18 cellular contexts compared by ENCODE assay signal in genomic region chr16:80263181-80263823, GRCh38.
A peak's percentile ranks its signal among the peaks of the same experiment; 100 is the strongest.
DNase-seq lines count a peak whose midpoint lies in the region; FAIRE-seq and TF ChIP-seq lines count a peak whose summit lies in the region.
"Had no signal": no experiment of that assay in that cellular context is flagged by ENCODE, and none has a peak within 500 bp of the region (broad histone marks: within the 10 kb centered on the region; RNA-seq: fewer than 3 reads in every experiment).

No MANE protein-coding gene starts in this region.

- no peak overlapping the region for H2AFZ ChIP-seq in SK-N-SH (ENCODE audit: low read depth)

- no peak overlapping the region for H3K4me3 ChIP-seq in SK-N-SH (ENCODE audit: low read depth in 2 of 2, low read length in 1 of 2)
- H3K4me3 ChIP-seq: BLaER1, HAP-1, K562 had no signal

- WGBS in SK-N-SH (ENCODE audit: low lambda C conversion rate), result 13% methylated on average over 4 of the region's 4 CpGs

- no peaks in the 10 kb centered on the region for H3K27me3 ChIP-seq in SK-N-SH (ENCODE audit: insufficient read depth)
- H3K27me3 ChIP-seq: BLaER1 had no signal

- TF ChIP-seq RAD21 in SK-N-SH (IDR thresholded peaks at IDR 0.05; ENCODE audit: low read length), result no peak

- no peaks in the 10 kb centered on the region for H3K9me3 ChIP-seq in SK-N-SH
- H3K9me3 ChIP-seq: BLaER1, HAP-1 had no signal

- no peak overlapping the region for H3K4me2 ChIP-seq in SK-N-SH
- H3K4me2 ChIP-seq: BLaER1 had no signal

- TF ChIP-seq CTCF in SK-N-SH (IDR thresholded peaks at IDR 0.05), result no peak

- no peaks in the 10 kb centered on the region for H3F3A ChIP-seq in SK-N-SH (replicated peaks; ENCODE audit: insufficient read depth)

- POLR2A ChIA-PET in SK-N-SH (lab: Yijun Ruan, JAX), result no interaction called here

- H3K27ac ChIP-seq in SK-N-SH (ENCODE audit: low read depth in 2 of 2, low read length in 1 of 2), result no peak overlapping the region
- H3K27ac ChIP-seq: BLaER1 had no signal

- no peak for TF ChIP-seq POLR2A in H54 (IDR thresholded peaks at IDR 0.05; ENCODE audit: low read depth, low read length)

- H3K9me2 ChIP-seq in SK-N-SH, result no peaks in the 10 kb centered on the region

- CTCF ChIA-PET in SK-N-SH (lab: Yijun Ruan, JAX), result interaction anchor here (0.7 kb wide), 1 partner anchor 30 kb away, joined by 3 read pairs; no protein-coding TSS in a partner anchor

- H3K79me2 ChIP-seq in SK-N-SH (ENCODE audit: insufficient read depth), result no peaks in the 10 kb centered on the region

- FAIRE-seq in H54 (lab: Jason Lieb, UNC), result no peak
- FAIRE-seq: GM12892, GM18507, H1, K562 had no signal

- no peaks in the 10 kb centered on the region for H4K20me1 ChIP-seq in SK-N-SH (ENCODE audit: insufficient read depth)
- H4K20me1 ChIP-seq: BLaER1 had no signal

- H3K9ac ChIP-seq in SK-N-SH, result no peak overlapping the region
- H3K9ac ChIP-seq: BLaER1 had no signal

- DNase-seq in NCI-H2227 treated with DMSO at 0.1 percent for 48 hours (lab: John Stamatoyannopoulos, UW), result peak; percentile 59
- DNase-seq in NCI-H2227 (lab: John Stamatoyannopoulos, UW; ENCODE audit: unreplicated experiment), result no peak
- peak; percentile 30 for DNase-seq in NCI-H1105 (lab: John Stamatoyannopoulos, UW)
- peak; percentile 12 for DNase-seq in SK-N-SH
- DNase-seq in left kidney (ENCODE audit: low read depth, low spot score), result peak; percentile 7
- no peak for DNase-seq in effector CD8-positive, alpha-beta T cell (lab: John Stamatoyannopoulos, UW)
- DNase-seq in HuH-7.5 (ENCODE audit: low spot score), result no peak
- DNase-seq in H54 (ENCODE audit: insufficient read length, low spot score), result no peak
- DNase-seq: 8988T; CD4-positive, alpha-beta memory T cell; GDM1; IMR-90 had no signal

- TF ChIP-seq EP300 in SK-N-SH (IDR thresholded peaks at IDR 0.05; ENCODE audit: borderline replicate concordance in 1 of 2, low read depth in 1 of 2, low read length in 1 of 2), result no peak

- H3K36me3 ChIP-seq in SK-N-SH (replicated peaks in 1 of 2; ENCODE audit: control insufficient read depth in 1 of 2, insufficient read depth in 2 of 2, low read length in 1 of 2), result no peaks in the 10 kb centered on the region
- H3K36me3 ChIP-seq: BLaER1, HAP-1 had no signal

- peaks cover 0 to 5% of the 10 kb centered on the region in 2 experiments; a peak in 2 of 4 replicates for H3K4me1 ChIP-seq in SK-N-SH (ENCODE audit: control insufficient read depth in 1 of 2, insufficient read depth in 2 of 2, low read depth in 1 of 2, low read length in 1 of 2)
- H3K4me1 ChIP-seq: BLaER1, HAP-1 had no signal

TF ChIP-seq in SK-N-SH, 30 proteins besides CTCF, POLR2A, EP300 and RAD21:
- TF ChIP-seq YY1 (IDR thresholded peaks at IDR 0.05; ENCODE audit: low read depth) (no peak), USF1 (IDR thresholded peaks at IDR 0.05; ENCODE audit: borderline replicate concordance, low read depth) (no peak), SMC3 (IDR thresholded peaks at IDR 0.05; ENCODE audit: low read depth, low read length) (no peak), GATA2 (CRISPR knock-in tag; IDR thresholded peaks at IDR 0.05) (no peak; the same call in 1 of the 2 replicates), MAX (IDR thresholded peaks at IDR 0.05; ENCODE audit: low read depth) (no peak), GABPA (IDR thresholded peaks at IDR 0.05; ENCODE audit: low read depth) (no peak), SIN3A (IDR thresholded peaks at IDR 0.05; ENCODE audit: borderline replicate concordance, low read depth, low read length) (no peak), JUND (IDR thresholded peaks at IDR 0.05) (no peak), FOSL2 (IDR thresholded peaks at IDR 0.05; ENCODE audit: borderline replicate concordance, low read depth) (no peak), MXI1 (IDR thresholded peaks at IDR 0.05; ENCODE audit: low read depth, low read length) (no peak), NFIC (IDR thresholded peaks at IDR 0.05; ENCODE audit: borderline replicate concordance) (no peak), RCOR1 (IDR thresholded peaks at IDR 0.05; ENCODE audit: low read length) (no peak), RXRA (IDR thresholded peaks at IDR 0.05; ENCODE audit: borderline replicate concordance, low read depth) (no peak), FOXM1 (IDR thresholded peaks at IDR 0.05; ENCODE audit: low read depth) (no peak), USF2 (IDR thresholded peaks at IDR 0.05; ENCODE audit: borderline replicate concordance, low read depth, low read length) (no peak)
- TF ChIP-seq, protein P1, sequence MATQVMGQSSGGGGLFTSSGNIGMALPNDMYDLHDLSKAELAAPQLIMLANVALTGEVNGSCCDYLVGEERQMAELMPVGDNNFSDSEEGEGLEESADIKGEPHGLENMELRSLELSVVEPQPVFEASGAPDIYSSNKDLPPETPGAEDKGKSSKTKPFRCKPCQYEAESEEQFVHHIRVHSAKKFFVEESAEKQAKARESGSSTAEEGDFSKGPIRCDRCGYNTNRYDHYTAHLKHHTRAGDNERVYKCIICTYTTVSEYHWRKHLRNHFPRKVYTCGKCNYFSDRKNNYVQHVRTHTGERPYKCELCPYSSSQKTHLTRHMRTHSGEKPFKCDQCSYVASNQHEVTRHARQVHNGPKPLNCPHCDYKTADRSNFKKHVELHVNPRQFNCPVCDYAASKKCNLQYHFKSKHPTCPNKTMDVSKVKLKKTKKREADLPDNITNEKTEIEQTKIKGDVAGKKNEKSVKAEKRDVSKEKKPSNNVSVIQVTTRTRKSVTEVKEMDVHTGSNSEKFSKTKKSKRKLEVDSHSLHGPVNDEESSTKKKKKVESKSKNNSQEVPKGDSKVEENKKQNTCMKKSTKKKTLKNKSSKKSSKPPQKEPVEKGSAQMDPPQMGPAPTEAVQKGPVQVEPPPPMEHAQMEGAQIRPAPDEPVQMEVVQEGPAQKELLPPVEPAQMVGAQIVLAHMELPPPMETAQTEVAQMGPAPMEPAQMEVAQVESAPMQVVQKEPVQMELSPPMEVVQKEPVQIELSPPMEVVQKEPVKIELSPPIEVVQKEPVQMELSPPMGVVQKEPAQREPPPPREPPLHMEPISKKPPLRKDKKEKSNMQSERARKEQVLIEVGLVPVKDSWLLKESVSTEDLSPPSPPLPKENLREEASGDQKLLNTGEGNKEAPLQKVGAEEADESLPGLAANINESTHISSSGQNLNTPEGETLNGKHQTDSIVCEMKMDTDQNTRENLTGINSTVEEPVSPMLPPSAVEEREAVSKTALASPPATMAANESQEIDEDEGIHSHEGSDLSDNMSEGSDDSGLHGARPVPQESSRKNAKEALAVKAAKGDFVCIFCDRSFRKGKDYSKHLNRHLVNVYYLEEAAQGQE (IDR thresholded peaks at IDR 0.05; ENCODE audit: low read depth, low read length), result no peak
TF ChIP-seq in SK-N-SH: peak in this region for 0.

Comparison
In these comparisons a context has a peak if more than half of its experiments do, and no peak if none do; other contexts are left out.
1. DNase-seq: peak in NCI-H2227 treated with DMSO at 0.1 percent for 48 hours (single experiment), NCI-H1105 (single experiment), SK-N-SH (single experiment) and left kidney (single experiment); none in NCI-H2227 (single experiment), effector CD8-positive, alpha-beta T cell (single experiment), HuH-7.5 (single experiment) and H54 (single experiment).